In the genomic region with DNA sequence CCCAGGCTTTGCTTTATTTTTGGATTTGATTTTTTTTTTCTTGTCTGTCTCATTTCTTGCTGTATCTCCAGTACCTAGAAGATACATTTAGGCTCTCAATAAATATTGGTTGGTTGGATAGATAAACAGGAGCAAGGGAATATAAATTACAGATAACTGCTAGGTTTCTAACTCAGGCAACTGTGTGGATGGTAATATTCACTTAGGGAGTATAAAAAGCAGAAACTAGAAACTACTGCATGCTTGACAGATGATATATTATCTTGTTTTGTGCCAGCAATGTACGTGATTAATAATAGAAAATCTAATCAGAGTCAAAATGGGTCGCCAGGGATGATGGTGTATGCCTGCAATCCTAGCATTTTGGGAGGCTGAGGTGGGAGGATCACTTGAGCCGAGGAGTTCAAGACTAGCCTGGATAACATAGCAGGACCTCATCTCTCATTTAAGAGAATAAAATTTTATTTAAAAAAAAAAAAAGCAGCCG, we compare ENCODE assay signal across 23 cellular contexts. TPM values are rescaled to one million over a fixed set of nuclear protein-coding genes. Genes with fewer than 3 reads are reported as not detected.
"Had no signal": no experiment of that assay in that cellular context is flagged by ENCODE, and none has a peak within 500 bp of the region (broad histone marks: within the 10 kb centered on the region; RNA-seq: fewer than 3 reads in every experiment).

No MANE protein-coding gene starts in this region.

- H3K9me3 ChIP-seq: SK-N-SH had no signal

- DNase-seq: KBM-7, NCI-H1092, NCI-H1105 treated with DMSO at 0.1 percent for 48 hours, NCI-H1417 treated with DMSO at 0.1 percent for 48 hours, NCI-H146, NCI-H1694 treated with DMSO at 0.1 percent for 48 hours, NCI-H1930, NCI-H2081, NCI-H2171, NCI-H226, NCI-H446, NCI-H510A, NCI-H524 treated with DMSO at 0.1 percent for 48 hours, NCI-H69, NCI-H774, Right ventricle myocardium superior, RPMI8226, SIG-M5, SK-N-SH had no signal

RNA-seq across cellular contexts. Expression of gene FALEC, which starts 59.3 kb away (rescaled TPM):
- total RNA-seq: HT-29, LHCN-M2, MCF 10A, Right ventricle myocardium superior, SK-MEL-5 had no signal
